Comparison of ENCODE assay signal across 1 cellular context in the genomic region with DNA sequence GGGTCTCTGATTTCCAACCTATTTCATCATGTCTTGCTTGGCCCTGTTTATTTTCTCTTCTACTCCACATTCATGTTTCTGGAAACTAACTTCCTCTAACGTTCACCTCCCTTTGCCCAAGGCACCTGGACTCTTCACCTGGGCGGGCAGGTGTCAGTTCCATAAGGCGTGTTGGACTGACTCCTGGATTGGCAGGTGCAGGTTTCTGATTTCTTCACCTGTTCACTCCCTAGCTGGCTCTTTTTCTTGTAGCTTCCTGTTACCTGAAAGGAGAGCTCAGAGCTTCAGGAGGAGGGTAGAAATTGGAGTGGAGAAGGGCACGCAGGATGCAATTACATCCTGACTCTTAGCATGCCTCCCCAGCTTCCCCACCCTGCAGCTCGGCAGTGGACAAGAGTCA.
TF ChIP-seq lines count a peak whose summit lies in the region.

No MANE protein-coding gene starts in this region.

TF ChIP-seq in GM23338, 12 proteins besides CTCF, POLR2A, EP300 and RAD21 (continued from another document):
- TF ChIP-seq ZNF462 (CRISPR knock-in tag; IDR thresholded peaks at IDR 0.05) = no peak
- no peak for TF ChIP-seq STAT1 (IDR thresholded peaks at IDR 0.05; ENCODE audit: unreplicated experiment)
- no peak for TF ChIP-seq EZH2phosphoT487 (IDR thresholded peaks at IDR 0.05; ENCODE audit: unreplicated experiment)
- TF ChIP-seq POLR2AphosphoS5 (IDR thresholded peaks at IDR 0.05; ENCODE audit: low read depth) = no peak
- no peak for TF ChIP-seq ETS1 (IDR thresholded peaks at IDR 0.05)
- no peak for TF ChIP-seq NANOG (IDR thresholded peaks at IDR 0.05; ENCODE audit: borderline replicate concordance)
- no peak for TF ChIP-seq CREB1 (CRISPR knock-in tag; IDR thresholded peaks at IDR 0.05; ENCODE audit: low read depth)
- TF ChIP-seq JUNB (IDR thresholded peaks at IDR 0.05; ENCODE audit: unreplicated experiment) = no peak
- TF ChIP-seq ZNF114 (CRISPR knock-in tag; IDR thresholded peaks at IDR 0.05) = no peak
- TF ChIP-seq EZH2 (IDR thresholded peaks at IDR 0.05; ENCODE audit: low read depth, unreplicated experiment) = no peak
